Comparison of ENCODE assay signal across 11 cellular contexts in genomic region chr11:131038597-131038996, GRCh38.
DNase-seq lines count a peak whose midpoint lies in the region; ATAC-seq and TF ChIP-seq lines count a peak whose summit lies in the region.
"Had no signal": no experiment of that assay in that cellular context is flagged by ENCODE, and none has a peak within 500 bp of the region (broad histone marks: within the 10 kb centered on the region; RNA-seq: fewer than 3 reads in every experiment).

No MANE protein-coding gene starts in this region.

- no peaks in the 10 kb centered on the region for H3K9me3 Mint-ChIP-seq in endothelial cell (ENCODE audit: unreplicated experiment)
- peaks cover 0 to 12% of the 10 kb centered on the region in 2 donors for H3K9me3 Mint-ChIP-seq in stimulated activated naive CD8-positive, alpha-beta T cell treated with anti-CD3 and anti-CD28 coated beads, Interleukin-15, amount 100 ng/mL, for 72 hours

- no peak overlapping the region for H3K27ac Mint-ChIP-seq in endothelial cell (ENCODE audit: unreplicated experiment)
- no peak overlapping the region for H3K27ac Mint-ChIP-seq in stimulated activated naive CD8-positive, alpha-beta T cell treated with anti-CD3 and anti-CD28 coated beads, Interleukin-15, amount 100 ng/mL, for 72 hours

- TF ChIP-seq CTCF in A673 (conservative IDR thresholded peaks at IDR 0.05; ENCODE audit: low read depth, low read length) (peak; percentile 55), GM12873 (IDR thresholded peaks at IDR 0.05; ENCODE audit: insufficient read depth, low read depth, low read length, missing control alignments) (peak; percentile 49), endothelial cell (IDR thresholded peaks at IDR 0.05; ENCODE audit: unreplicated experiment) (peak; percentile 36)

- no peak overlapping the region for H3K27ac ChIP-seq in A673 (ENCODE audit: low read depth, low read length, poor library complexity, severe bottlenecking)
- H3K27ac ChIP-seq: skin epidermis, tibial nerve had no signal

- H3K4me3 ChIP-seq in A673 (ENCODE audit: low read depth, low read length, poor library complexity, severe bottlenecking): no peak overlapping the region
- H3K4me3 ChIP-seq: skin epidermis, tibial nerve had no signal

- POLR2A ChIA-PET in A673 (lab: Charles Lee; ENCODE audit: low non-redundant PET): no interaction called here

- DNase-seq in A673 (ENCODE audit: low spot score) (peak; percentile 54), MV-4-11 (lab: John Stamatoyannopoulos, UW) (peak; percentile 3), endothelial cell (ENCODE audit: low spot score) (peak; percentile 34), middle frontal gyrus (ENCODE audit: extremely low spot score, low spot score) (no peak), cerebellar nuclear complex (lab: John Stamatoyannopoulos, UW) (no peak)
- no peak for DNase-seq in stimulated activated naive CD8-positive, alpha-beta T cell treated with anti-CD3 and anti-CD28 coated beads, Interleukin-15, amount 100 ng/mL, for 72 hours
- DNase-seq: activated gamma-delta T cell treated with Interleukin-2 at 50 U/mL for 16 hours had no signal

- no peaks in the 10 kb centered on the region for H3K4me1 ChIP-seq in A673 (ENCODE audit: insufficient read depth, low read length, poor library complexity, severe bottlenecking)
- H3K4me1 ChIP-seq: tibial nerve had no signal

- H3K36me3 ChIP-seq in A673 (ENCODE audit: insufficient read depth, low read length, poor library complexity, severe bottlenecking): no peaks in the 10 kb centered on the region
- H3K36me3 ChIP-seq: tibial nerve had no signal

- intact Hi-C loops in A673 (cut with micrococcal nuclease; ENCODE audit: unreplicated experiment): no loop called here

- H3K27me3 ChIP-seq in A673 (replicated peaks; ENCODE audit: insufficient read depth, low read depth, low read length, poor library complexity): peaks cover 5% of the 10 kb centered on the region
- H3K27me3 ChIP-seq: tibial nerve had no signal

- no peak for ATAC-seq in stimulated activated naive CD8-positive, alpha-beta T cell treated with anti-CD3 and anti-CD28 coated beads, Interleukin-15, amount 100 ng/mL, for 72 hours
- no peak for ATAC-seq in HG03025 (IDR thresholded peaks at IDR 0.05; ENCODE audit: low FRiP score, unreplicated experiment)

- CTCF ChIA-PET in A673 (lab: Charles Lee): no interaction called here

- peaks cover 2% of the 10 kb centered on the region for H3K27me3 Mint-ChIP-seq in endothelial cell (ENCODE audit: unreplicated experiment)
- peaks cover 17% of the 10 kb centered on the region for H3K27me3 Mint-ChIP-seq in stimulated activated naive CD8-positive, alpha-beta T cell treated with anti-CD3 and anti-CD28 coated beads, Interleukin-15, amount 100 ng/mL, for 72 hours

- H3K4me1 Mint-ChIP-seq in endothelial cell (ENCODE audit: unreplicated experiment): no peaks in the 10 kb centered on the region
- H3K4me1 Mint-ChIP-seq in stimulated activated naive CD8-positive, alpha-beta T cell treated with anti-CD3 and anti-CD28 coated beads, Interleukin-15, amount 100 ng/mL, for 72 hours: no peaks in the 10 kb centered on the region

- BruUV-seq in A673 (replicated peaks; lab: Mats Ljungman, UMichigan): no TSS peak

- no peaks in the 10 kb centered on the region for H3K36me3 Mint-ChIP-seq in endothelial cell (ENCODE audit: low read depth, unreplicated experiment)

- no peaks in the 10 kb centered on the region for H3K9me3 ChIP-seq in A673 (ENCODE audit: low read depth, low read length, poor library complexity, severe bottlenecking)
- H3K9me3 ChIP-seq: tibial nerve had no signal

- no peak overlapping the region for H3K4me3 Mint-ChIP-seq in endothelial cell (ENCODE audit: unreplicated experiment)
- no peak overlapping the region for H3K4me3 Mint-ChIP-seq in stimulated activated naive CD8-positive, alpha-beta T cell treated with anti-CD3 and anti-CD28 coated beads, Interleukin-15, amount 100 ng/mL, for 72 hours

Comparison
In these comparisons a context has a peak if more than half of its experiments do, and no peak if none do; other contexts are left out.
1. DNase-seq: peak in A673 (single experiment), MV-4-11 (single experiment) and endothelial cell (single experiment); none in middle frontal gyrus (single experiment), stimulated activated naive CD8-positive, alpha-beta T cell treated with anti-CD3 and anti-CD28 coated beads, Interleukin-15, amount 100 ng/mL, for 72 hours (0 of 2) and cerebellar nuclear complex (0 of 2).
2. Peak in every context shown above with its lines, with median percentiles within 50 percentile points of each other: CTCF ChIP-seq.